In genomic region chr16:21302454-21302853, GRCh38 we compare ENCODE assay signal across 9 cellular contexts. TPM values are rescaled to one million over a fixed set of nuclear protein-coding genes. Genes with fewer than 3 reads are reported as not detected.
DNase-seq lines count a peak whose midpoint lies in the region; ATAC-seq and TF ChIP-seq lines count a peak whose summit lies in the region.
"Had no signal": no experiment of that assay in that cellular context is flagged by ENCODE, and none has a peak within 500 bp of the region (broad histone marks: within the 10 kb centered on the region; RNA-seq: fewer than 3 reads in every experiment).

No MANE protein-coding gene starts in this region.

- no peak for ATAC-seq in activated T-cell treated with anti-CD3 and anti-CD28 coated beads, Interleukin-2, amount 50 U/mL, for 72 hours (replicated peaks in 1 of 2)
- ATAC-seq in HG03196 (IDR thresholded peaks at IDR 0.05; ENCODE audit: unreplicated experiment), result no peak

- H3K9me2 ChIP-seq in OCI-LY7 (ENCODE audit: insufficient read depth, low read length), result no peaks in the 10 kb centered on the region

- H4K20me1 ChIP-seq in OCI-LY7 (ENCODE audit: insufficient read depth, low read length), result no peaks in the 10 kb centered on the region

- H3K4me3 ChIP-seq in OCI-LY7 (ENCODE audit: low read depth, low read length, poor library complexity, severe bottlenecking) (peak overlapping the region; percentile 81), esophagus muscularis mucosa (peak overlapping the region; percentile 64 to 72 (median 68)), suprapubic skin (peak overlapping the region; percentile 81)

- peak overlapping the region; percentile 88 to 99 for H3K4me3 Mint-ChIP-seq in activated T-cell treated with anti-CD3 and anti-CD28 coated beads, Interleukin-2, amount 50 U/mL, for 72 hours

- no peaks in the 10 kb centered on the region for H3K9me3 Mint-ChIP-seq in activated T-cell treated with anti-CD3 and anti-CD28 coated beads, Interleukin-2, amount 50 U/mL, for 72 hours

- TF ChIP-seq EP300 in esophagus muscularis mucosa (IDR thresholded peaks at IDR 0.05), result no peak
- no peak for TF ChIP-seq EP300 in suprapubic skin (IDR thresholded peaks at IDR 0.05)

- 50% methylated on average over 3 of the region's 3 CpGs for WGBS in esophagus muscularis mucosa
- 38% methylated on average over 3 of the region's 3 CpGs for WGBS in suprapubic skin

- H3K27me3 Mint-ChIP-seq in activated T-cell treated with anti-CD3 and anti-CD28 coated beads, Interleukin-2, amount 50 U/mL, for 72 hours (ENCODE audit: low read depth), result peaks cover 56% of the 10 kb centered on the region

- peaks cover 29% of the 10 kb centered on the region for H3K4me1 Mint-ChIP-seq in activated T-cell treated with anti-CD3 and anti-CD28 coated beads, Interleukin-2, amount 50 U/mL, for 72 hours (ENCODE audit: low read depth)

- H3K27ac ChIP-seq in OCI-LY7 (ENCODE audit: low read depth, low read length, poor library complexity, severe bottlenecking) (peak overlapping the region; percentile 69), esophagus muscularis mucosa (replicated peaks in 1 of 4) (peak overlapping the region in 2 of 4 donors; percentile 81 to 82), suprapubic skin (peak overlapping the region; percentile 97)

- H3K27me3 ChIP-seq in esophagus muscularis mucosa (no peaks in the 10 kb centered on the region), suprapubic skin (no peaks in the 10 kb centered on the region)

- H3K36me3 ChIP-seq in OCI-LY7 (ENCODE audit: insufficient read depth, low read length) (no peaks in the 10 kb centered on the region), esophagus muscularis mucosa (no peaks in the 10 kb centered on the region), suprapubic skin (no peaks in the 10 kb centered on the region)

- peak overlapping the region; percentile 83 for H3K4me2 ChIP-seq in OCI-LY7 (ENCODE audit: low read length)

- DNase-seq in activated T-cell treated with anti-CD3 and anti-CD28 coated beads, Interleukin-2, amount 50 U/mL, for 72 hours, result no peak
- DNase-seq in activated T-cell treated with anti-CD3 and anti-CD28 coated beads, Interleukin-2, amount 50 U/mL, for 1 hour, result no peak
- DNase-seq in OCI-LY7 (ENCODE audit: low spot score) (peak; percentile 15), esophagus muscularis mucosa (ENCODE audit: extremely low spot score) (no peak), suprapubic skin (ENCODE audit: low spot score in 2 of 2) (no peak), HuH-7.5 (ENCODE audit: low spot score) (no peak), DMS114 treated with DMSO at 0.1 percent for 48 hours (lab: John Stamatoyannopoulos, UW; ENCODE audit: unreplicated experiment) (no peak)

- no TSS peak for BruUV-seq in OCI-LY7 (replicated peaks; lab: Mats Ljungman, UMichigan)

- peak overlapping the region; percentile 95; the same call in 1 of the 2 replicates for H2AFZ ChIP-seq in OCI-LY7 (ENCODE audit: low read length)

- CTCF ChIA-PET in OCI-LY7 (lab: Charles Lee; ENCODE audit: unreplicated experiment), result no interaction called here

- peaks cover 25% of the 10 kb centered on the region for H3K4me1 ChIP-seq in OCI-LY7 (ENCODE audit: insufficient read depth, low read length, poor library complexity, severe bottlenecking)
- peaks cover 0 to 24% (median 15%) of the 10 kb centered on the region in 4 donors for H3K4me1 ChIP-seq in esophagus muscularis mucosa
- peaks cover 31% of the 10 kb centered on the region for H3K4me1 ChIP-seq in suprapubic skin

- TF ChIP-seq POLR2A in esophagus muscularis mucosa (IDR thresholded peaks at IDR 0.05; ENCODE audit: low read depth), result no peak
- TF ChIP-seq POLR2A in suprapubic skin (IDR thresholded peaks at IDR 0.05), result no peak

- H3K27ac Mint-ChIP-seq in activated T-cell treated with anti-CD3 and anti-CD28 coated beads, Interleukin-2, amount 50 U/mL, for 72 hours, result no peak overlapping the region

- H3K79me2 ChIP-seq in OCI-LY7 (ENCODE audit: insufficient read depth, low read depth, low read length), result peaks cover 21% of the 10 kb centered on the region; the same call in 1 of the 2 replicates

- no peak for TF ChIP-seq CTCF in OCI-LY7 (conservative IDR thresholded peaks at IDR 0.05; ENCODE audit: low read length)
- no peak for TF ChIP-seq CTCF in esophagus muscularis mucosa (IDR thresholded peaks at IDR 0.05)
- no peak for TF ChIP-seq CTCF in suprapubic skin (IDR thresholded peaks at IDR 0.05)

- no peaks in the 10 kb centered on the region for H3K9me3 ChIP-seq in OCI-LY7 (ENCODE audit: low read length)
- H3K9me3 ChIP-seq in esophagus muscularis mucosa, result no peaks in the 10 kb centered on the region
- no peaks in the 10 kb centered on the region for H3K9me3 ChIP-seq in suprapubic skin

- peaks cover 2% of the 10 kb centered on the region in 2 donors for H3K36me3 Mint-ChIP-seq in activated T-cell treated with anti-CD3 and anti-CD28 coated beads, Interleukin-2, amount 50 U/mL, for 72 hours (ENCODE audit: insufficient read depth in 2 of 2)

- POLR2A ChIA-PET in OCI-LY7 (lab: Charles Lee), result interaction anchor here (0.7 to 1.7 kb wide), 2 partner anchors 13 to 19 kb away, joined by 3 to 4 read pairs; no protein-coding TSS in a partner anchor

- intact Hi-C loops in OCI-LY7 (cut with micrococcal nuclease; ENCODE audit: unreplicated experiment), result loop anchor here (10.0 kb wide), 1 partner anchor 252 kb away; no protein-coding TSS in a partner anchor
- intact Hi-C loops in esophagus muscularis mucosa (cut with DNase I), result loop anchor here (2.0 to 5.0 kb wide), 2 partner anchors 114 to 250 kb away; no protein-coding TSS in a partner anchor

RNA-seq across cellular contexts. Expression of gene CRYM, which starts 24.4 kb away (rescaled TPM):
- not detected for total RNA-seq in activated T-cell treated with anti-CD3 and anti-CD28 coated beads, Interleukin-2, amount 50 U/mL, for 72 hours
- 0.18 and 0.28 TPM in 2 replicates for total RNA-seq in OCI-LY7 (2014; rRNA removed; shearing (Covaris generic))
- total RNA-seq in OCI-LY7 (2022) (0.23 and 0.70 TPM in 2 replicates), esophagus muscularis mucosa (1 to 10 TPM in 2 of 4 donors, not detected in 2; 1.0 to 1.2 TPM), suprapubic skin (10 to 100 TPM in 1 of 4 donors, 1 to 10 TPM in 2, under 1 TPM in 1; 0.91 to 13.2 (median 5.5) TPM)
- total RNA-seq: T-helper 1 cell treated with Interleukin-12 subunit alpha and Interleukin-12 subunit beta and Interleukin-4 antibody, amounts not matched to agents 30 ng/mL and 1 ng/mL, for 36 hours had no signal
